In the genomic region with DNA sequence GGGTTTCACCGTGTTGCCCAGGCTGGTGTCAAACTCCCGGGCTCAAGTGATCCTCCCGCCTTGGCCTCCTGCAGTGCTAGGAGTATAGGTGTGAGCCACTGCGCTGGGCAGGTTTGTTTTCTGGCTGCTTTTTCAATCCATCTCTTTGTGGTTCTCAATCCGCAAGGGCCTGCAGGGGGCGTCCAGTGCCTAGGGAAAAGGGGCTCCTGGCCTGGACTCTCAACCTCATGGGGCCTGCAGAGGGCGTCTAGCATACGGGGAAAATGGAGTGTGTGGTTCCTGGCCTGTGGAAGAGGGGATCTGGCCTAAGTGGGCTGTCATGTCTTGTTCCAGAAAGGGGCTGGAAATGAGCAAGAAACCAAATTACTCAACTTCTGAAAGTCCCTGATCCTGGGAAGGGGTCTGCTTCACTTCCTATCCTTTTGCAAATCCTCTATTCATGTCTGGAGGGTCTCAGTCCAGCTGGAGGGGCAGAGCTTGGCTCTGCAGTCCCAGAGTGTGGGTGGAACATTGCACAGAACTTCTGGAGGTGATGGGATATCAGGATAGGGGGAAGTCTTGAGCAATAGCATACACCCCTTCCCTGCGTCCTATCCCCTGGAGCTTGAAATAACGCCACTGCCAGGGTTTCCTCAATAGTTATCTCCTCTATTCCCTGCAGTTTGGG, we compare ENCODE assay signal across 8 cellular contexts. TPM values are rescaled to one million over a fixed set of nuclear protein-coding genes. Genes with fewer than 3 reads are reported as not detected.
DNase-seq lines count a peak whose midpoint lies in the region; ATAC-seq, FAIRE-seq and TF ChIP-seq lines count a peak whose summit lies in the region.

No MANE protein-coding gene starts in this region.

- TF ChIP-seq CTCF in AG10803 (conservative IDR thresholded peaks at IDR 0.05; ENCODE audit: low read length), result peak; percentile 84
- peak; percentile 34 for TF ChIP-seq CTCF in mucosa of descending colon (IDR thresholded peaks at IDR 0.05)

- H3K9me3 ChIP-seq in mucosa of descending colon, result no peaks in the 10 kb centered on the region

- FAIRE-seq in GM19239 (lab: Jason Lieb, UNC), result peak; percentile 23

- ATAC-seq in mucosa of descending colon, result peak; percentile 93
- no peak for ATAC-seq in HG03342 (IDR thresholded peaks at IDR 0.05; ENCODE audit: unreplicated experiment)

- H3K4me1 ChIP-seq in mucosa of descending colon (ENCODE audit: low read depth), result no peaks in the 10 kb centered on the region

- intact Hi-C loops in mucosa of descending colon (cut with DNase I, micrococcal nuclease), result no loop called here

- H3K4me3 ChIP-seq in AG10803 (ENCODE audit: low read length) (no peak overlapping the region), mucosa of descending colon (no peak overlapping the region)

- H3K36me3 ChIP-seq in mucosa of descending colon (ENCODE audit: low read depth), result no peaks in the 10 kb centered on the region

- H3K27ac ChIP-seq in substantia nigra (ENCODE audit: low read depth, low read length, poor library complexity, severe bottlenecking), result no peak overlapping the region

- DNase-seq in AG10803 (ENCODE audit: low read depth) (peak; percentile 67), GM19239 (ENCODE audit: insufficient read length, low spot score) (peak; percentile 48), NCI-H226 (peak; percentile 34), mucosa of descending colon (peak; percentile 69 to 88 (median 82)), substantia nigra (lab: John Stamatoyannopoulos, UW) (peak in 28 of 49 donors; percentile 2 to 56 (median 26))
- peak; percentile 50 to 51 for DNase-seq in activated CD4-positive, alpha-beta T cell treated with anti-CD3 and anti-CD28 coated beads for 4 hours
- peak; percentile 20 for DNase-seq in effector CD8-positive, alpha-beta T cell (lab: John Stamatoyannopoulos, UW)

RNA-seq across cellular contexts. Expression of a gene that starts 12.7 kb away (rescaled TPM):
- not detected for total RNA-seq in mucosa of descending colon

RNA-seq across cellular contexts. Expression of a gene that starts 15.9 kb away (rescaled TPM):
- 1 to 10 TPM; 1.3 to 8.7 (median 1.6) TPM for total RNA-seq in mucosa of descending colon

RNA-seq across cellular contexts. Expression of a gene that starts 23.2 kb away (rescaled TPM):
- 10 to 100 TPM; 18.8 to 57.4 (median 41.0) TPM for total RNA-seq in mucosa of descending colon

RNA-seq across cellular contexts. Expression of a gene that starts 28.7 kb away (rescaled TPM):
- 10 to 100 TPM; 42.0 to 85.6 (median 63.3) TPM for total RNA-seq in mucosa of descending colon

RNA-seq across cellular contexts. Expression of a gene that starts 34.8 kb away (rescaled TPM):
- 10 to 100 TPM; 18.7 to 48.9 (median 45.9) TPM for total RNA-seq in mucosa of descending colon

Comparison
In these comparisons a context has a peak if more than half of its experiments do, and no peak if none do; other contexts are left out.
1. DNase-seq: peak in every context shown above with its lines; median percentile 82 in mucosa of descending colon; 67 in AG10803; 50 in activated CD4-positive, alpha-beta T cell treated with anti-CD3 and anti-CD28 coated beads for 4 hours; 48 in GM19239; 34 in NCI-H226; 26 in substantia nigra; 20 in effector CD8-positive, alpha-beta T cell.